Comparison of ENCODE assay signal across 35 cellular contexts in genomic region chr15:34828145-34828911, GRCh38. TPM values are rescaled to one million over a fixed set of nuclear protein-coding genes. Genes with fewer than 3 reads are reported as not detected.
"Had no signal": no experiment of that assay in that cellular context is flagged by ENCODE, and none has a peak within 500 bp of the region (broad histone marks: within the 10 kb centered on the region; RNA-seq: fewer than 3 reads in every experiment).

No MANE protein-coding gene starts in this region.

- H3K4me2 ChIP-seq: smooth muscle cell had no signal

- ATAC-seq: activated CD4-positive, CD25-positive, alpha-beta regulatory T cell treated with anti-CD3 and anti-CD28 coated beads, Interleukin-2, amount 50 U/mL, for 24 hours; mucosa of descending colon; stimulated activated naive B cell treated with anti-CD40 and anti-IgM and Interleukin-4, amounts not matched to agents 10 μg/mL and 1 μg/mL and 100 μg/mL, for 72 hours; upper lobe of right lung had no signal

- H3K9me3 ChIP-seq: left ventricle myocardium inferior, mucosa of descending colon, ovary, sigmoid colon, stomach, thyroid gland, upper lobe of right lung had no signal

- H3K4me3 Mint-ChIP-seq: activated naive CD8-positive, alpha-beta T cell; central memory CD8-positive, alpha-beta T cell; nephron; stimulated activated naive B cell treated with anti-CD40 and anti-IgM and Interleukin-4, amounts not matched to agents 10 μg/mL and 1 μg/mL and 100 μg/mL, for 72 hours had no signal

- H3K4me1 Mint-ChIP-seq: central memory CD8-positive, alpha-beta T cell; nephron had no signal

- FAIRE-seq: bronchial epithelial cell, colon, endometrium, frontal cortex, islet of Langerhans had no signal

- H3K36me3 ChIP-seq: left ventricle myocardium inferior, ovary, sigmoid colon, stomach, thyroid gland, upper lobe of right lung, WERI-Rb-1 had no signal

- H3K4me3 ChIP-seq: left ventricle myocardium inferior, lung, mucosa of descending colon, ovary, sigmoid colon, smooth muscle cell, stomach, thyroid gland, upper lobe of right lung had no signal

- H3K27ac Mint-ChIP-seq: activated naive CD8-positive, alpha-beta T cell; nephron; progenitor cell of endocrine pancreas; stimulated activated naive B cell treated with anti-CD40 and anti-IgM and Interleukin-4, amounts not matched to agents 10 μg/mL and 1 μg/mL and 100 μg/mL, for 72 hours had no signal

- DNase-seq: activated CD4-positive, alpha-beta T cell treated with anti-CD3 and anti-CD28 coated beads for 48 hours; activated CD4-positive, alpha-beta T cell treated with anti-CD3 and anti-CD28 coated beads, Interleukin-2, amount 50 U/mL, for 48 hours; activated CD8-positive, alpha-beta memory T cell treated with anti-CD3 and anti-CD28 coated beads for 24 hours; activated effector memory CD4-positive, alpha-beta T cell treated with Interleukin-2 at 50 U/mL for 16 hours; activated naive CD4-positive, alpha-beta T cell treated with Interleukin-2 at 50 U/mL for 16 hours; anterior cingulate cortex; dermis blood vessel endothelial cell; effector CD4-positive, alpha-beta T cell; left ventricle myocardium inferior; mesendoderm; mucosa of descending colon; ovary; sigmoid colon; stimulated activated CD4-positive, alpha-beta T cell treated with anti-CD3 and anti-CD28 coated beads, Interleukin-15, amount 100 ng/mL, for 24 hours; stimulated activated CD4-positive, alpha-beta T cell treated with anti-CD3 and anti-CD28 coated beads, Interleukin-2, amount 100 ng/mL, for 24 hours; stimulated activated naive B cell treated with anti-CD40 and anti-IgM and Interleukin-4, amounts not matched to agents 10 μg/mL and 1 μg/mL and 100 μg/mL, for 72 hours; stomach; T-helper 9 cell; thyroid gland; upper lobe of right lung; WERI-Rb-1 had no signal

- H3K9me3 Mint-ChIP-seq: central memory CD8-positive, alpha-beta T cell; nephron had no signal

- H3K27me3 ChIP-seq: ovary, sigmoid colon, stomach, thyroid gland had no signal

- H3K27ac ChIP-seq: left ventricle myocardium inferior, ovary, sigmoid colon, stomach, thyroid gland, upper lobe of right lung, WERI-Rb-1 had no signal

- H3K4me1 ChIP-seq: left ventricle myocardium inferior, stomach, thyroid gland, upper lobe of right lung had no signal

- H3K36me3 Mint-ChIP-seq: stimulated activated naive B cell treated with anti-CD40 and anti-IgM and Interleukin-4, amounts not matched to agents 10 μg/mL and 1 μg/mL and 100 μg/mL, for 72 hours had no signal

RNA-seq across cellular contexts. Expression of gene ACTC1, which starts 33.0 kb away (rescaled TPM):
- total RNA-seq: bronchial epithelial cell, dermis blood vessel endothelial cell, epithelial cell of proximal tubule, renal cortical epithelial cell had no signal
